ENCODE assay signal across 8 cellular contexts in the genomic region with DNA sequence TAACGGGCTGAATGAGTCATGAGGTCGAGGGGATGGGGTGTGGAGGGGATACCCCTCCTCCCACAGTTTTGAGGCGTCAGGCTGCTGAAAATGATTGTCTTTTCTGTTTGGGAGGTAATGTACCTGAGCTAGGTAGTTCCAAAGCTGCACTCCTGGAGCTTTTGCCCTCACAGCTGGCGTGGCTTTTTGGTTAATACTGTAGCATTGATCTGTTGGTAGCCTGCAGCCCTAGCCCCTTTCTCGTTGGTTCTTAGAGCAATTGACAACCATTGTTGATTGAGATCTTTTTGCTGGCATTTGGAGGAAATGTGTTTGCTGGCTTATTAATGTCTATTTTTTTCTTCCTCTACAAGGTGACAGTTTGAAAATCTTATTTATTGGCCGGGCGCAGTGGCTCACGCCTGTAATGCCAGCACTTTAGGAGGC. TPM values are rescaled to one million over a fixed set of nuclear protein-coding genes. Genes with fewer than 3 reads are reported as not detected.
DNase-seq lines count a peak whose midpoint lies in the region; ATAC-seq and TF ChIP-seq lines count a peak whose summit lies in the region.

No MANE protein-coding gene starts in this region.

- peak overlapping the region; percentile 95 for H3K4me3 ChIP-seq in H7 (ENCODE audit: insufficient read depth, low read depth, low read length)
- peak overlapping the region; percentile 94 for H3K4me3 ChIP-seq in skeletal muscle satellite cell (ENCODE audit: low read length)

- no peak for TF ChIP-seq CTCF in glutamatergic neuron (IDR thresholded peaks at IDR 0.05; ENCODE audit: partially characterized antibody, unreplicated experiment)

- H3K9me3 Mint-ChIP-seq in activated CD4-positive, alpha-beta memory T cell treated with anti-CD3 and anti-CD28 coated beads for 36 hours: no peaks in the 10 kb centered on the region
- H3K9me3 Mint-ChIP-seq in glutamatergic neuron (ENCODE audit: unreplicated experiment): peaks cover 7% of the 10 kb centered on the region

- H3K9ac ChIP-seq in skeletal muscle satellite cell (ENCODE audit: low read depth, low read length): peak overlapping the region; percentile 100

- peak overlapping the region; percentile 99 for H3K27ac Mint-ChIP-seq in activated CD4-positive, alpha-beta memory T cell treated with anti-CD3 and anti-CD28 coated beads for 36 hours
- H3K27ac Mint-ChIP-seq in glutamatergic neuron (ENCODE audit: unreplicated experiment): peak overlapping the region; percentile 94

- CTCF ChIA-PET in activated CD4-positive, alpha-beta memory T cell treated with anti-CD3 and anti-CD28 coated beads for 36 hours (lab: Charles Lee): interaction anchor here (0.7 to 0.8 kb wide), 2 partner anchors 22 to 121 kb away, joined by 3 read pairs; a partner anchor contains a TSS

- H3K4me1 ChIP-seq in skeletal muscle satellite cell (ENCODE audit: control insufficient read depth, insufficient read depth, low read length): peaks cover 18% of the 10 kb centered on the region

- H3K27me3 ChIP-seq in H7 (ENCODE audit: control insufficient read depth, insufficient read depth, low read length) (no peaks in the 10 kb centered on the region), skeletal muscle satellite cell (ENCODE audit: control insufficient read depth, insufficient read depth, low read length) (no peaks in the 10 kb centered on the region)

- H3K36me3 ChIP-seq in H7 (replicated peaks; ENCODE audit: control insufficient read depth, insufficient read depth, low read length) (peaks cover 32% of the 10 kb centered on the region), skeletal muscle satellite cell (ENCODE audit: insufficient read depth, low read length) (peaks cover 49% of the 10 kb centered on the region)

- H3K4me2 ChIP-seq in skeletal muscle satellite cell (ENCODE audit: low read length): peak overlapping the region; percentile 97

- no peaks in the 10 kb centered on the region for H3K9me3 ChIP-seq in skeletal muscle satellite cell (replicated peaks; ENCODE audit: low read length)

- intact Hi-C loops in activated CD4-positive, alpha-beta memory T cell treated with anti-CD3 and anti-CD28 coated beads for 36 hours (cut with micrococcal nuclease): loop anchor here (1.0 to 10.0 kb wide), 5 partner anchors 14 to 1000 kb away; a partner anchor contains a TSS
- intact Hi-C loops in head of caudate nucleus (cut with DNase I): loop anchor here (1.0 kb wide), 1 partner anchor 22 kb away; a partner anchor contains a TSS

- H3K4me1 Mint-ChIP-seq in activated CD4-positive, alpha-beta memory T cell treated with anti-CD3 and anti-CD28 coated beads for 36 hours (ENCODE audit: low read depth): peaks cover 42% of the 10 kb centered on the region
- peaks cover 18% of the 10 kb centered on the region for H3K4me1 Mint-ChIP-seq in glutamatergic neuron (ENCODE audit: low read depth, unreplicated experiment)

- H3K36me3 Mint-ChIP-seq in activated CD4-positive, alpha-beta memory T cell treated with anti-CD3 and anti-CD28 coated beads for 36 hours: peaks cover 59% of the 10 kb centered on the region
- no peaks in the 10 kb centered on the region for H3K36me3 Mint-ChIP-seq in glutamatergic neuron (ENCODE audit: unreplicated experiment)

- POLR2A ChIA-PET in activated CD4-positive, alpha-beta memory T cell treated with anti-CD3 and anti-CD28 coated beads for 36 hours (lab: Charles Lee): interaction anchor here (1.0 to 3.2 kb wide), 2 partner anchors 39 to 251 kb away, joined by 3 to 23 read pairs; a partner anchor contains a TSS

- H3K27me3 Mint-ChIP-seq in activated CD4-positive, alpha-beta memory T cell treated with anti-CD3 and anti-CD28 coated beads for 36 hours: no peaks in the 10 kb centered on the region
- H3K27me3 Mint-ChIP-seq in glutamatergic neuron (ENCODE audit: unreplicated experiment): peaks cover 16% of the 10 kb centered on the region

- DNase-seq in H7 (no peak), glutamatergic neuron (no peak), head of caudate nucleus (no peak), NCI-H524 (lab: John Stamatoyannopoulos, UW) (no peak)
- DNase-seq in activated CD4-positive, alpha-beta memory T cell treated with anti-CD3 and anti-CD28 coated beads for 36 hours: no peak
- DNase-seq in activated CD8-positive, alpha-beta memory T cell treated with anti-CD3 and anti-CD28 coated beads, Interleukin-2, amount 50 U/mL, for 4 hours: no peak

- no peak for ATAC-seq in HG02759 (IDR thresholded peaks at IDR 0.05; ENCODE audit: unreplicated experiment)

- peak overlapping the region; percentile 94 for H3K4me3 Mint-ChIP-seq in activated CD4-positive, alpha-beta memory T cell treated with anti-CD3 and anti-CD28 coated beads for 36 hours
- peak overlapping the region; percentile 96 for H3K4me3 Mint-ChIP-seq in glutamatergic neuron (ENCODE audit: unreplicated experiment)

RNA-seq across cellular contexts. Expression of a gene that starts 1.8 kb away (rescaled TPM):
- total RNA-seq in H7 (2014; rRNA removed; shearing (Covaris generic)): 77.9 and 88.4 TPM in 2 replicates
- 100 to 1,000 TPM; 260 to 277 TPM for total RNA-seq in activated CD4-positive, alpha-beta memory T cell treated with anti-CD3 and anti-CD28 coated beads for 36 hours
- total RNA-seq in glutamatergic neuron (ENCODE audit: unreplicated experiment): 261 TPM
- total RNA-seq in skeletal muscle satellite cell (2012; rRNA removed): 42.2 and 43.6 TPM in 2 replicates

RNA-seq across cellular contexts. Expression of a gene that starts 21.6 kb away (rescaled TPM):
- total RNA-seq in H7 (2014; rRNA removed; shearing (Covaris generic)): 299 and 301 TPM in 2 replicates
- total RNA-seq in activated CD4-positive, alpha-beta memory T cell treated with anti-CD3 and anti-CD28 coated beads for 36 hours: 100 to 1,000 TPM; 221 TPM
- total RNA-seq in glutamatergic neuron (ENCODE audit: unreplicated experiment): 143 TPM
- 133 and 134 TPM in 2 replicates for total RNA-seq in skeletal muscle satellite cell (2012; rRNA removed)

RNA-seq across cellular contexts. Expression of a gene that starts 39.1 kb away (rescaled TPM):
- 38.9 and 40.0 TPM in 2 replicates for total RNA-seq in H7 (2014; rRNA removed; shearing (Covaris generic))
- total RNA-seq in activated CD4-positive, alpha-beta memory T cell treated with anti-CD3 and anti-CD28 coated beads for 36 hours: 10 to 100 TPM; 32.3 to 34.9 TPM
- total RNA-seq in glutamatergic neuron (ENCODE audit: unreplicated experiment): 72.1 TPM
- 12.2 and 14.6 TPM in 2 replicates for total RNA-seq in skeletal muscle satellite cell (2012; rRNA removed)

RNA-seq across cellular contexts. Expression of a gene that starts 53.7 kb away (rescaled TPM):
- 0.10 and 1.0 TPM in 2 replicates for total RNA-seq in H7 (2014; rRNA removed; shearing (Covaris generic))
- 1 to 10 TPM; 3.3 to 3.8 TPM for total RNA-seq in activated CD4-positive, alpha-beta memory T cell treated with anti-CD3 and anti-CD28 coated beads for 36 hours
- 4.5 TPM for total RNA-seq in glutamatergic neuron (ENCODE audit: unreplicated experiment)
- total RNA-seq in skeletal muscle satellite cell (2012; rRNA removed): 0.44 and 0.51 TPM in 2 replicates
